Comparison of ENCODE assay signal across 8 cellular contexts in the genomic region with DNA sequence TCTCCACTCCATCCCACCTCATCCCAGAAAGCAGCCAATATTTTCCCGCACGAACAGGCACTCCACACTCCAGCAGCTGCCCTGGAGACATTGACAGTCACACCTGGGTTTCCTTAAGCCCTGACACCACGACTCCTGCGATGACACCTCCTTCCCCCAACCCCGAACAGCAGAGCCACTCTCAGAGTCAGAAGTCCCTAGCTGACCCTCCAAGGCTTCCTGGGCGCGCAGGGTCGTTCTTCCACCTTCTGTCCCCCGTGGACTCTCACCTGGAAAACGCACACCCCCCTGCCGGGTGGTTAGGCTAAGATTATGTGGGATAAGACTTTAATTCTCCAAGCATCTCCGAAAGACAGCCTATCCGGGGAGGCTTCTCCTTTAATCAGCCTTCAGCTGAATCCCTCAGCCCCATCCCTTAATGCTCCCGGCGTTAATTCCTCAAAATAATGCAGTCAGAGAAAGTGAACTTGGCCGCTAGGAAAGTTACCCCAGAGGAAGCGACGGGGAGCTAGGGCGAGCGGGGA. TPM values are rescaled to one million over a fixed set of nuclear protein-coding genes. Genes with fewer than 3 reads are reported as not detected.
DNase-seq lines count a peak whose midpoint lies in the region; ATAC-seq lines count a peak whose summit lies in the region.

No MANE protein-coding gene starts in this region.

- no peaks in the 10 kb centered on the region for H3K27me3 ChIP-seq in SJSA1 (replicated peaks)

- ATAC-seq in GM19351 (IDR thresholded peaks at IDR 0.05; ENCODE audit: unreplicated experiment) (peak; percentile 1), GM18870 (IDR thresholded peaks at IDR 0.05; ENCODE audit: unreplicated experiment) (no peak), HG03280 (IDR thresholded peaks at IDR 0.05; ENCODE audit: unreplicated experiment) (no peak)

- no peak overlapping the region for H3K27ac ChIP-seq in SJSA1

- DNase-seq in AG08395 (ENCODE audit: low spot score) (peak; percentile 18), SJSA1 (ENCODE audit: low read depth in 1 of 2, low spot score in 2 of 2) (no peak), myocyte (ENCODE audit: low read depth) (peak; percentile 11), foreskin melanocyte (no peak)
- DNase-seq in effector CD8-positive, alpha-beta T cell (lab: John Stamatoyannopoulos, UW) = peak; percentile 5

- H3K4me1 ChIP-seq in SJSA1 (replicated peaks) = peaks cover 47% of the 10 kb centered on the region

- no peaks in the 10 kb centered on the region for H3K9me3 ChIP-seq in SJSA1 (replicated peaks)

- H3K36me3 ChIP-seq in SJSA1 = no peaks in the 10 kb centered on the region

- H3K4me3 ChIP-seq in SJSA1 = peak overlapping the region; percentile 80

RNA-seq across cellular contexts. Expression of gene DENND11, which starts 1.1 kb away (rescaled TPM):
- total RNA-seq in SJSA1 (2014; rRNA removed; shearing (Covaris generic)) = 8.3 and 8.5 TPM in 2 replicates
- total RNA-seq in myocyte = 2.3 TPM in 2 replicates
- polyA plus RNA-seq in myocyte (2012) = 3.4 TPM

RNA-seq across cellular contexts. Expression of gene WEE2, which starts 7.2 kb away (rescaled TPM):
- not detected in 2 replicates for total RNA-seq in SJSA1 (2014; rRNA removed; shearing (Covaris generic))
- not detected in 2 replicates for total RNA-seq in myocyte
- 0.04 TPM for polyA plus RNA-seq in myocyte (2012)

RNA-seq across cellular contexts. Expression of gene SSBP1, which starts 37.2 kb away (rescaled TPM):
- total RNA-seq in SJSA1 (2014; rRNA removed; shearing (Covaris generic)) = 213 and 284 TPM in 2 replicates
- 182 and 193 TPM in 2 replicates for total RNA-seq in myocyte
- 190 TPM for polyA plus RNA-seq in myocyte (2012)

Comparison
In these comparisons a context has a peak if more than half of its experiments do, and no peak if none do; other contexts are left out.
1. DNase-seq: peak in AG08395 (single experiment), effector CD8-positive, alpha-beta T cell (single experiment) and myocyte (single experiment); none in SJSA1 (0 of 2) and foreskin melanocyte (single experiment).